ENCODE assay signal across 1 cellular context in the genomic region with DNA sequence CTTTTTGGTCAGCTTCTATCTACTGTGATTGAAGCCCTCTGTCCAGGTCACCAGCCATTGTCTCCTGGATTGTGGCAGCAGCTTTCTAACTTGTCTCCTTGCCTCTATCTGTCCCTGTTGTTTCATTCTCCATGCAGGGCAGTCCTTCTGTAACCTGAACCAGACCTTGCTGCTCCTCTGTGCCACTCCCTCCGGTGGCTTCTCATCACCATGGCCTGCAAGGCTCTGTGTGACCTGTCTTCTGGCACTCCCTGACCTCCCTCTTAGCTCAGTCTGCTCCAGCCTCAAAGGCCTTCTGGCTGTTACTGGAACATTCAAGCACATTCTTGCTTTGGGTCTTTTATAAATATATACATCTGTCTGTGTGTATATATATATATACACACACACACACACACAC.
TF ChIP-seq lines count a peak whose summit lies in the region.

No MANE protein-coding gene starts in this region.

TF ChIP-seq in HepG2, 621 proteins besides CTCF, POLR2A, EP300 and RAD21:
- no peak for TF ChIP-seq FOXP1 (IDR thresholded peaks at IDR 0.05)
- TF ChIP-seq FOXP1 (CRISPR knock-in tag; IDR thresholded peaks at IDR 0.05), result no peak
- TF ChIP-seq NRL (CRISPR knock-in tag; IDR thresholded peaks at IDR 0.05; ENCODE audit: borderline replicate concordance), result no peak
- no peak for TF ChIP-seq HNF4A (CRISPR knock-in tag; IDR thresholded peaks at IDR 0.05)
- no peak for TF ChIP-seq WIZ (CRISPR knock-in tag; IDR thresholded peaks at IDR 0.05)
- no peak for TF ChIP-seq SUZ12 (IDR thresholded peaks at IDR 0.05; ENCODE audit: low read depth, low read length)
- TF ChIP-seq ZNF230 (CRISPR knock-in tag; IDR thresholded peaks at IDR 0.05), result no peak
- no peak for TF ChIP-seq ZBTB1 (CRISPR knock-in tag; IDR thresholded peaks at IDR 0.05; ENCODE audit: borderline replicate concordance)
- no peak for TF ChIP-seq ZNF749 (CRISPR knock-in tag; IDR thresholded peaks at IDR 0.05; ENCODE audit: borderline replicate concordance)
- TF ChIP-seq PREB (CRISPR knock-in tag; IDR thresholded peaks at IDR 0.05), result no peak
- no peak for TF ChIP-seq ZNF841 (CRISPR knock-in tag; IDR thresholded peaks at IDR 0.05; ENCODE audit: borderline replicate concordance)
TF ChIP-seq in HepG2: peak in this region for 0.
